ENCODE assay signal across 1 cellular context in genomic region chr15:75454471-75455418, GRCh38.
TF ChIP-seq lines count a peak whose summit lies in the region.

No MANE protein-coding gene starts in this region.

TF ChIP-seq in K562, 482 proteins besides CTCF, POLR2A, EP300 and RAD21 (continued from another document and continues in another):
- TF ChIP-seq TSHZ1 (CRISPR knock-in tag; IDR thresholded peaks at IDR 0.05) (no peak), FOXK2 (conservative IDR thresholded peaks at IDR 0.05 in 1 of 2, IDR thresholded peaks at IDR 0.05 in 1 of 2; ENCODE audit: low read depth in 2 of 2) (no peak), RUNX1 (IDR thresholded peaks at IDR 0.05; ENCODE audit: low read depth) (no peak), HMGN3 (IDR thresholded peaks at IDR 0.05; ENCODE audit: borderline replicate concordance, extremely low read depth, insufficient read length, low read depth, low read length) (no peak), ZNF143 (CRISPR knock-in tag; IDR thresholded peaks at IDR 0.05) (0 out of 2 replicates have a peak, but pooled peaks have one; percentile 32), AFF4 (CRISPR knock-in tag; IDR thresholded peaks at IDR 0.05) (0 out of 2 replicates have a peak, but pooled peaks have one; percentile 48), FIP1L1 (IDR thresholded peaks at IDR 0.05; ENCODE audit: low read depth, low read length, poor library complexity, severe bottlenecking) (peak; percentile 34), SAFB2 (IDR thresholded peaks at IDR 0.05; ENCODE audit: borderline replicate concordance, low read depth, low read length, severe bottlenecking) (no peak), ZNF586 (CRISPR knock-in tag; conservative IDR thresholded peaks at IDR 0.05) (no peak), CCNT2 (IDR thresholded peaks at IDR 0.05; ENCODE audit: borderline replicate concordance, extremely low read depth, insufficient read length, low read depth, low read length) (peak; percentile 3), PATZ1 (CRISPR knock-in tag; IDR thresholded peaks at IDR 0.05; ENCODE audit: borderline replicate concordance) (no peak), CREM (IDR thresholded peaks at IDR 0.05; ENCODE audit: low read depth) (0 out of 2 replicates have a peak, but pooled peaks have one; percentile 1), KAT2B (IDR thresholded peaks at IDR 0.05; ENCODE audit: low read depth, low read length) (no peak), TCF3 (CRISPR knock-in tag; IDR thresholded peaks at IDR 0.05) (no peak), UBTF (IDR thresholded peaks at IDR 0.05; ENCODE audit: borderline replicate concordance in 1 of 2, low read depth in 2 of 2, low read length in 2 of 2) (peak; percentile 10 to 80; a peak in 3 of 4 replicates), RCOR1 (IDR thresholded peaks at IDR 0.05; ENCODE audit: borderline replicate concordance in 1 of 2, low read depth in 2 of 2, low read length in 2 of 2) (no peak), NELFE (IDR thresholded peaks at IDR 0.05; ENCODE audit: insufficient read depth, insufficient read length) (no peak), ATF1 (CRISPR knock-in tag; IDR thresholded peaks at IDR 0.05) (no peak), ATF1 (tag; IDR thresholded peaks at IDR 0.05) (no peak), SAP30 (IDR thresholded peaks at IDR 0.05; ENCODE audit: borderline replicate concordance, insufficient read depth, low read depth, low read length, poor library complexity, severe bottlenecking) (peak; percentile 43), RHOXF2B (CRISPR knock-in tag; conservative IDR thresholded peaks at IDR 0.05) (no peak), ADNP (tag; IDR thresholded peaks at IDR 0.05) (no peak), MTF1 (CRISPR knock-in tag; IDR thresholded peaks at IDR 0.05; ENCODE audit: borderline replicate concordance) (no peak), CXXC5 (CRISPR knock-in tag; IDR thresholded peaks at IDR 0.05) (no peak), NR3C1 (CRISPR knock-in tag; IDR thresholded peaks at IDR 0.05) (0 out of 2 replicates have a peak, but pooled peaks have one; percentile 52), ETV1 (tag; conservative IDR thresholded peaks at IDR 0.05; ENCODE audit: low read depth) (peak; percentile 54), PBX2 (CRISPR knock-in tag; IDR thresholded peaks at IDR 0.05; ENCODE audit: low read depth) (no peak), PBX2 (tag; conservative IDR thresholded peaks at IDR 0.05; ENCODE audit: low read depth) (no peak), PTRF (tag; IDR thresholded peaks at IDR 0.05) (no peak), KAT7 (CRISPR knock-in tag; IDR thresholded peaks at IDR 0.05; ENCODE audit: borderline replicate concordance) (peak; percentile 86), HCFC1 (IDR thresholded peaks at IDR 0.05; ENCODE audit: low read depth, low read length) (peak; percentile 17; the same call in 1 of the 2 replicates), ZBTB5 (IDR thresholded peaks at IDR 0.05) (no peak), PCBP1 (IDR thresholded peaks at IDR 0.05; ENCODE audit: low read depth, low read length, poor library complexity, severe bottlenecking) (peak; percentile 46), ATF7 (IDR thresholded peaks at IDR 0.05) (no peak), RB1 (IDR thresholded peaks at IDR 0.05; ENCODE audit: low read depth) (peak; percentile 46; the same call in 1 of the 2 replicates), TRIM24 (IDR thresholded peaks at IDR 0.05) (no peak), ETS1 (conservative IDR thresholded peaks at IDR 0.05; ENCODE audit: control insufficient read depth, low read depth, low read length) (peak; percentile 43; the same call in 1 of the 2 replicates), NONO (IDR thresholded peaks at IDR 0.05; ENCODE audit: low read depth in 2 of 2, low read length in 1 of 2) (no peak), ZNF551 (CRISPR knock-in tag; IDR thresholded peaks at IDR 0.05) (no peak), YY1 (IDR thresholded peaks at IDR 0.05; ENCODE audit: borderline replicate concordance in 1 of 3, control insufficient read depth in 1 of 3, extremely low read depth in 1 of 3, insufficient read depth in 3 of 3, insufficient read length in 1 of 3, insufficient replicate concordance in 2 of 3, low read depth in 1 of 3, low read length in 2 of 3) (peak in 2 of 3 experiments; percentile 20 to 57), MXI1 (IDR thresholded peaks at IDR 0.05; ENCODE audit: low read depth, low read length) (no peak), GABPA (tag; conservative IDR thresholded peaks at IDR 0.05; ENCODE audit: low read depth) (peak; percentile 70), HDAC1 (IDR thresholded peaks at IDR 0.05) (0 out of 4 replicates have a peak, but pooled peaks of 1 of the 2 experiments have one; percentile 38), TFAP4 (CRISPR knock-in tag; IDR thresholded peaks at IDR 0.05; ENCODE audit: borderline replicate concordance) (0 out of 2 replicates have a peak, but pooled peaks have one; percentile 44)
